Comparison of ENCODE assay signal across 6 cellular contexts in the genomic region with DNA sequence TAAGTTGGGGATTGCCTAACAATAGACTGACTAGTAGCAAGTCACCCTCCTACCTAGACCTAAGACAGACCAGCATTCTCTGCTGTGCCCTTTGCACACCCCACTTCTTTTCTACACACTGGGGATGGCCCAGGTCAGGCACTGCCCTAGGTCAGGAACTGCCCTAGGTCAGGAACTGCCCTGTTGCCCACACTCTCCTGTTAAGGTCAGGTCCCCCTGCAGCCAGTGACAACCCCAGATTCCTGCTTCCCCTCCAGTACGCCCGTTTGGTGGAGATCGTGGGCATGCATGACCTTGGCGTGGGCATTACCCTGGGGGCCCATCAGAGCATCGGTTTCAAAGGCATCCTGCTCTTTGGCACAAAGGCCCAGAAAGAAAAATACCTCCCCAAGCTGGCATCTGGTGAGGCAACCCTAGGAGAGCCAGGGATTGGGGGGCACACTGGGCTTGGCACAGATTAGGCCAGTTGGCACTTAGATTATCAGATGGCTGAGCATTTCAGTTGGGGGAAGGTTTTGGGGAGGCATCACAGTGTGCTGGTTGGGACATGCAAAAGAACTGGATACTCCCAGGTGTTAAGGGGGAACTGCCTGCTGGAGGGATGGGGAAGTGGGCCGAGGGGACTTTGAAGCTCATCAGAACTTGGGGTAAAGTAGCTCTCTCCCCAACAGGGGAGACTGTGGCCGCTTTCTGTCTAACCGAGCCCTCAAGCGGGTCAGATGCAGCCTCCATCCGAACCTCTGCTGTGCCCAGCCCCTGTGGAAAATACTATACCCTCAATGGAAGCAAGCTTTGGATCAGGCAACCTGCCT. TPM values are rescaled to one million over a fixed set of nuclear protein-coding genes. Genes with fewer than 3 reads are reported as not detected.
DNase-seq lines count a peak whose midpoint lies in the region; ATAC-seq and TF ChIP-seq lines count a peak whose summit lies in the region.

No MANE protein-coding gene starts in this region.

- H3K36me3 Mint-ChIP-seq in activated naive CD8-positive, alpha-beta T cell treated with anti-CD3 and anti-CD28 coated beads, Interleukin-2, amount 10 ng/mL, durations not matched to agents 7 days and 5 days: peaks cover 5% of the 10 kb centered on the region

- H3K9me3 Mint-ChIP-seq in activated naive CD8-positive, alpha-beta T cell treated with anti-CD3 and anti-CD28 coated beads, Interleukin-2, amount 10 ng/mL, durations not matched to agents 7 days and 5 days: no peaks in the 10 kb centered on the region

- H3K27ac Mint-ChIP-seq in activated naive CD8-positive, alpha-beta T cell treated with anti-CD3 and anti-CD28 coated beads, Interleukin-2, amount 10 ng/mL, durations not matched to agents 7 days and 5 days: peak overlapping the region; percentile 95

- no peaks in the 10 kb centered on the region for H3K27me3 Mint-ChIP-seq in activated naive CD8-positive, alpha-beta T cell treated with anti-CD3 and anti-CD28 coated beads, Interleukin-2, amount 10 ng/mL, durations not matched to agents 7 days and 5 days

- H3K9ac ChIP-seq in DND-41 (ENCODE audit: low read depth, low read length) (peak overlapping the region; percentile 89), mucosa of stomach (ENCODE audit: low read length) (peak overlapping the region; percentile 87)

- H3K4me1 Mint-ChIP-seq in activated naive CD8-positive, alpha-beta T cell treated with anti-CD3 and anti-CD28 coated beads, Interleukin-2, amount 10 ng/mL, durations not matched to agents 7 days and 5 days: peaks cover 33% of the 10 kb centered on the region

- H3K4me3 ChIP-seq in DND-41 (ENCODE audit: low read depth in 1 of 2, low read length in 2 of 2) (peak overlapping the region in 1 of 2 experiments; percentile 85; a peak in 1 of 4 replicates), mucosa of stomach (ENCODE audit: low read length) (no peak overlapping the region)

- H3K4me2 ChIP-seq in DND-41 (ENCODE audit: insufficient read depth, low read length): peak overlapping the region; percentile 88

- no peaks in the 10 kb centered on the region for H3K27me3 ChIP-seq in DND-41 (ENCODE audit: insufficient read depth, low read length, poor library complexity)
- no peaks in the 10 kb centered on the region for H3K27me3 ChIP-seq in mucosa of stomach (ENCODE audit: control insufficient read depth, insufficient read depth, low read length)

- H3K4me1 ChIP-seq in DND-41 (ENCODE audit: insufficient read depth, low read length): peaks cover 53% of the 10 kb centered on the region
- peaks cover 33% of the 10 kb centered on the region for H3K4me1 ChIP-seq in mucosa of stomach (ENCODE audit: control insufficient read depth, insufficient read depth, low read length)

- no peak for TF ChIP-seq CTCF in DND-41 (IDR thresholded peaks at IDR 0.05; ENCODE audit: borderline replicate concordance, extremely low read depth, low read length, poor library complexity, severe bottlenecking)

- peak overlapping the region; percentile 91 for H3K27ac ChIP-seq in DND-41 (ENCODE audit: low read length)

- peaks cover 35% of the 10 kb centered on the region for H4K20me1 ChIP-seq in DND-41 (ENCODE audit: insufficient read depth, low read length)

- H3K4me3 Mint-ChIP-seq in activated naive CD8-positive, alpha-beta T cell treated with anti-CD3 and anti-CD28 coated beads, Interleukin-2, amount 10 ng/mL, durations not matched to agents 7 days and 5 days: peak overlapping the region; percentile 97

- DNase-seq in DND-41: no peak
- DNase-seq in activated naive CD8-positive, alpha-beta T cell treated with anti-CD3 and anti-CD28 coated beads, Interleukin-2, amount 10 ng/mL, durations not matched to agents 7 days and 5 days: no peak
- no peak for DNase-seq in NCI-H1436 (lab: John Stamatoyannopoulos, UW)
- DNase-seq in GF-D8 (lab: John Stamatoyannopoulos, UW): no peak

- POLR2A ChIA-PET in activated naive CD8-positive, alpha-beta T cell treated with anti-CD3 and anti-CD28 coated beads, Interleukin-2, amount 10 ng/mL, durations not matched to agents 7 days and 5 days (lab: Charles Lee): interaction anchor here (0.8 to 8.9 kb wide), 8 partner anchors 16 to 186 kb away, joined by 3 to 162 read pairs (median 5); a partner anchor contains a TSS

- H3K79me2 ChIP-seq in DND-41 (ENCODE audit: insufficient read depth, low read length): peaks cover 32% of the 10 kb centered on the region

- H3K36me3 ChIP-seq in DND-41 (ENCODE audit: insufficient read depth, low read length) (peaks cover 57% of the 10 kb centered on the region), mucosa of stomach (ENCODE audit: control insufficient read depth, insufficient read depth, low read length) (peaks cover 24% of the 10 kb centered on the region)

- ATAC-seq in DND-41 (ENCODE audit: insufficient read depth, low read depth): peak; percentile 3; the same call in 1 of the 3 replicates
- ATAC-seq in activated naive CD8-positive, alpha-beta T cell treated with anti-CD3 and anti-CD28 coated beads, Interleukin-2, amount 10 ng/mL, durations not matched to agents 7 days and 5 days (ENCODE audit: low read depth): no peak
- no peak for ATAC-seq in HG03280 (IDR thresholded peaks at IDR 0.05; ENCODE audit: unreplicated experiment)

- H3K9me3 ChIP-seq in DND-41 (ENCODE audit: insufficient read depth, low read length, severe bottlenecking) (no peaks in the 10 kb centered on the region), mucosa of stomach (ENCODE audit: control insufficient read depth, low read length) (no peaks in the 10 kb centered on the region)

- H2AFZ ChIP-seq in DND-41 (ENCODE audit: low read depth, low read length): no peak overlapping the region

RNA-seq across cellular contexts. Expression of a gene that starts 1.7 kb away (rescaled TPM):
- total RNA-seq in activated naive CD8-positive, alpha-beta T cell treated with anti-CD3 and anti-CD28 coated beads, Interleukin-2, amount 10 ng/mL, durations not matched to agents 7 days and 5 days: 100 to 1,000 TPM; 417 to 434 TPM

RNA-seq across cellular contexts. Expression of a gene that starts 1.9 kb away (rescaled TPM):
- total RNA-seq in activated naive CD8-positive, alpha-beta T cell treated with anti-CD3 and anti-CD28 coated beads, Interleukin-2, amount 10 ng/mL, durations not matched to agents 7 days and 5 days: 10 to 100 TPM; 21.2 to 22.4 TPM

RNA-seq across cellular contexts. Expression of a gene that starts 12.8 kb away (rescaled TPM):
- total RNA-seq in activated naive CD8-positive, alpha-beta T cell treated with anti-CD3 and anti-CD28 coated beads, Interleukin-2, amount 10 ng/mL, durations not matched to agents 7 days and 5 days: 10 to 100 TPM; 62.1 to 67.3 TPM

RNA-seq across cellular contexts. Expression of a gene that starts 17.8 kb away (rescaled TPM):
- total RNA-seq in activated naive CD8-positive, alpha-beta T cell treated with anti-CD3 and anti-CD28 coated beads, Interleukin-2, amount 10 ng/mL, durations not matched to agents 7 days and 5 days: 10 to 100 TPM; 49.9 to 50.4 TPM

RNA-seq across cellular contexts. Expression of a gene that starts 20.8 kb away (rescaled TPM):
- total RNA-seq in activated naive CD8-positive, alpha-beta T cell treated with anti-CD3 and anti-CD28 coated beads, Interleukin-2, amount 10 ng/mL, durations not matched to agents 7 days and 5 days: 100 to 1,000 TPM; 244 to 251 TPM
